ENCODE assay signal across 9 cellular contexts in the genomic region with DNA sequence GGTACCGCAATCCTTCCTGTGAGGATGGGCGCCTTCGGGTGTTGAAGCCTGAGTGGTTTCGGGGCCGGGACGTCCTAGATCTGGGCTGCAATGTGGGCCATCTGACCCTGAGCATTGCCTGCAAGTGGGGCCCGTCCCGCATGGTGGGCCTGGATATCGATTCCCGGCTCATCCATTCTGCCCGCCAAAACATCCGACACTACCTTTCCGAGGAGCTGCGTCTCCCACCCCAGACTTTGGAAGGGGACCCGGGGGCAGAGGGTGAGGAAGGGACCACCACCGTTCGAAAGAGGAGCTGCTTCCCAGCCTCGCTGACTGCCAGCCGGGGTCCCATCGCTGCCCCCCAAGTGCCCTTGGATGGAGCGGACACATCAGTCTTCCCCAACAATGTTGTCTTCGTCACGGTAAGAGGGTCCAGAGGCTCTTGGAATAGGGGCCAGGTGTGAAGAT. TPM values are rescaled to one million over a fixed set of nuclear protein-coding genes. Genes with fewer than 3 reads are reported as not detected.
A peak's percentile ranks its signal among the peaks of the same experiment; 100 is the strongest.
DNase-seq lines count a peak whose midpoint lies in the region.
"Had no signal": no experiment of that assay in that cellular context is flagged by ENCODE, and none has a peak within 500 bp of the region (broad histone marks: within the 10 kb centered on the region; RNA-seq: fewer than 3 reads in every experiment).

No MANE protein-coding gene starts in this region.

- H3K27ac ChIP-seq in iPS-20b (ENCODE audit: low read length): peak overlapping the region; percentile 93
- peak overlapping the region; percentile 100 for H3K27ac ChIP-seq in stomach smooth muscle (ENCODE audit: low read length)
- H3K27ac ChIP-seq: foreskin keratinocyte had no signal

- H3K4me1 Mint-ChIP-seq in T-helper 2 cell treated with Interferon-gamma antibody and Interleukin-4, amounts not matched to agents 5 μg/mL and 100 μg/mL, for 36 hours (ENCODE audit: low read depth): peaks cover 42% of the 10 kb centered on the region
- peaks cover 54% of the 10 kb centered on the region for H3K4me1 Mint-ChIP-seq in activated T-helper 1 cell treated with anti-CD3 and anti-CD28 coated beads, Interleukin-12 subunit alpha, Interleukin-12 subunit beta, Interleukin-2, Interleukin-4 antibody, amounts not matched to agents 30 ng/mL and 10 ng/mL and 1 ng/mL, durations not matched to agents 14 hours and 24 hours and 36 hours (ENCODE audit: low read depth)

- peaks cover 17% of the 10 kb centered on the region for H3K27me3 Mint-ChIP-seq in T-helper 2 cell treated with Interferon-gamma antibody and Interleukin-4, amounts not matched to agents 5 μg/mL and 100 μg/mL, for 36 hours (ENCODE audit: low read depth)
- peaks cover 4% of the 10 kb centered on the region for H3K27me3 Mint-ChIP-seq in activated T-helper 1 cell treated with anti-CD3 and anti-CD28 coated beads, Interleukin-12 subunit alpha, Interleukin-12 subunit beta, Interleukin-2, Interleukin-4 antibody, amounts not matched to agents 30 ng/mL and 10 ng/mL and 1 ng/mL, durations not matched to agents 14 hours and 24 hours and 36 hours (ENCODE audit: insufficient read depth)

- intact Hi-C loops in activated T-helper 1 cell treated with anti-CD3 and anti-CD28 coated beads, Interleukin-12 subunit alpha, Interleukin-12 subunit beta, Interleukin-2, Interleukin-4 antibody, amounts not matched to agents 30 ng/mL and 10 ng/mL and 1 ng/mL, durations not matched to agents 14 hours and 24 hours and 36 hours (cut with micrococcal nuclease): no loop called here

- H3K4me3 Mint-ChIP-seq in T-helper 2 cell treated with Interferon-gamma antibody and Interleukin-4, amounts not matched to agents 5 μg/mL and 100 μg/mL, for 36 hours: peak overlapping the region; percentile 94
- H3K4me3 Mint-ChIP-seq in activated T-helper 1 cell treated with anti-CD3 and anti-CD28 coated beads, Interleukin-12 subunit alpha, Interleukin-12 subunit beta, Interleukin-2, Interleukin-4 antibody, amounts not matched to agents 30 ng/mL and 10 ng/mL and 1 ng/mL, durations not matched to agents 14 hours and 24 hours and 36 hours: peak overlapping the region; percentile 92

- H3K9ac ChIP-seq in iPS-20b (ENCODE audit: low read depth, low read length) (peak overlapping the region; percentile 98; the same call in 1 of the 2 replicates), stomach smooth muscle (ENCODE audit: low read length in 2 of 2) (peak overlapping the region in 1 of 2 donors; percentile 92)

- H3K9me3 Mint-ChIP-seq in T-helper 2 cell treated with Interferon-gamma antibody and Interleukin-4, amounts not matched to agents 5 μg/mL and 100 μg/mL, for 36 hours: peaks cover 4% of the 10 kb centered on the region
- H3K9me3 Mint-ChIP-seq in activated T-helper 1 cell treated with anti-CD3 and anti-CD28 coated beads, Interleukin-12 subunit alpha, Interleukin-12 subunit beta, Interleukin-2, Interleukin-4 antibody, amounts not matched to agents 30 ng/mL and 10 ng/mL and 1 ng/mL, durations not matched to agents 14 hours and 24 hours and 36 hours: peaks cover 5% of the 10 kb centered on the region

- H3K9me3 ChIP-seq in iPS-20b (ENCODE audit: insufficient read depth, low read depth, low read length) (peaks cover 4% of the 10 kb centered on the region; the same call in 1 of the 2 replicates), stomach smooth muscle (ENCODE audit: control insufficient read depth in 2 of 2, low read length in 2 of 2) (no peaks in the 10 kb centered on the region)

- H3K36me3 ChIP-seq in iPS-20b (ENCODE audit: insufficient read depth, low read depth, low read length): peaks cover 46% of the 10 kb centered on the region
- H3K36me3 ChIP-seq in stomach smooth muscle (ENCODE audit: control insufficient read depth in 2 of 2, insufficient read depth in 2 of 2, low read length in 2 of 2): peaks cover 17 to 20% of the 10 kb centered on the region in 2 donors

- peaks cover 48% of the 10 kb centered on the region for H3K36me3 Mint-ChIP-seq in T-helper 2 cell treated with Interferon-gamma antibody and Interleukin-4, amounts not matched to agents 5 μg/mL and 100 μg/mL, for 36 hours (ENCODE audit: low read depth)
- peaks cover 29% of the 10 kb centered on the region for H3K36me3 Mint-ChIP-seq in activated T-helper 1 cell treated with anti-CD3 and anti-CD28 coated beads, Interleukin-12 subunit alpha, Interleukin-12 subunit beta, Interleukin-2, Interleukin-4 antibody, amounts not matched to agents 30 ng/mL and 10 ng/mL and 1 ng/mL, durations not matched to agents 14 hours and 24 hours and 36 hours (ENCODE audit: low read depth)

- H3K4me1 ChIP-seq in iPS-20b (ENCODE audit: insufficient read depth, low read length): peaks cover 20% of the 10 kb centered on the region; the same call in 1 of the 2 replicates
- peaks cover 50% of the 10 kb centered on the region for H3K4me1 ChIP-seq in stomach smooth muscle (ENCODE audit: control insufficient read depth, insufficient read depth, low read length)

- H3K27me3 ChIP-seq in iPS-20b (ENCODE audit: insufficient read depth, low read length) (peaks cover 10% of the 10 kb centered on the region; the same call in 1 of the 2 replicates), stomach smooth muscle (ENCODE audit: control insufficient read depth in 1 of 2, insufficient read depth in 2 of 2, low read length in 2 of 2) (no peaks in the 10 kb centered on the region)
- H3K27me3 ChIP-seq: foreskin keratinocyte had no signal

- no peak for DNase-seq in T-helper 2 cell treated with Interferon-gamma antibody and Interleukin-4, amounts not matched to agents 5 μg/mL and 100 μg/mL, for 36 hours (ENCODE audit: low spot score)
- DNase-seq in T-helper 2 cell (no peak), KG1 (lab: John Stamatoyannopoulos, UW) (no peak), GDM1 (lab: John Stamatoyannopoulos, UW) (no peak), retina (no peak)
- DNase-seq in activated T-helper 1 cell treated with anti-CD3 and anti-CD28 coated beads, Interleukin-12 subunit alpha, Interleukin-12 subunit beta, Interleukin-2, Interleukin-4 antibody, amounts not matched to agents 30 ng/mL and 10 ng/mL and 1 ng/mL, durations not matched to agents 14 hours and 24 hours and 36 hours (ENCODE audit: low spot score): no peak
- DNase-seq: foreskin keratinocyte had no signal

- H3K4me3 ChIP-seq in iPS-20b (ENCODE audit: low read length): peak overlapping the region; percentile 95; the same call in 1 of the 2 replicates
- H3K4me3 ChIP-seq in stomach smooth muscle (ENCODE audit: low read length in 2 of 2): peak overlapping the region; percentile 49 to 88

- peak overlapping the region; percentile 69 for H3K27ac Mint-ChIP-seq in T-helper 2 cell treated with Interferon-gamma antibody and Interleukin-4, amounts not matched to agents 5 μg/mL and 100 μg/mL, for 36 hours
- peak overlapping the region; percentile 40 for H3K27ac Mint-ChIP-seq in activated T-helper 1 cell treated with anti-CD3 and anti-CD28 coated beads, Interleukin-12 subunit alpha, Interleukin-12 subunit beta, Interleukin-2, Interleukin-4 antibody, amounts not matched to agents 30 ng/mL and 10 ng/mL and 1 ng/mL, durations not matched to agents 14 hours and 24 hours and 36 hours

RNA-seq across cellular contexts. Expression of a gene that starts 1.7 kb away (rescaled TPM):
- total RNA-seq in activated T-helper 1 cell treated with anti-CD3 and anti-CD28 coated beads, Interleukin-12 subunit alpha, Interleukin-12 subunit beta, Interleukin-2, Interleukin-4 antibody, amounts not matched to agents 30 ng/mL and 10 ng/mL and 1 ng/mL, durations not matched to agents 14 hours and 24 hours and 36 hours: 57.6 and 58.8 TPM in 2 replicates

RNA-seq across cellular contexts. Expression of a gene that starts 2.8 kb away (rescaled TPM):
- total RNA-seq in activated T-helper 1 cell treated with anti-CD3 and anti-CD28 coated beads, Interleukin-12 subunit alpha, Interleukin-12 subunit beta, Interleukin-2, Interleukin-4 antibody, amounts not matched to agents 30 ng/mL and 10 ng/mL and 1 ng/mL, durations not matched to agents 14 hours and 24 hours and 36 hours: 2.0 and 2.4 TPM in 2 replicates

RNA-seq across cellular contexts. Expression of a gene that starts 5.0 kb away (rescaled TPM):
- 57.6 and 58.6 TPM in 2 replicates for total RNA-seq in activated T-helper 1 cell treated with anti-CD3 and anti-CD28 coated beads, Interleukin-12 subunit alpha, Interleukin-12 subunit beta, Interleukin-2, Interleukin-4 antibody, amounts not matched to agents 30 ng/mL and 10 ng/mL and 1 ng/mL, durations not matched to agents 14 hours and 24 hours and 36 hours

RNA-seq across cellular contexts. Expression of a gene that starts 32.7 kb away (rescaled TPM):
- 2.8 and 2.9 TPM in 2 replicates for total RNA-seq in activated T-helper 1 cell treated with anti-CD3 and anti-CD28 coated beads, Interleukin-12 subunit alpha, Interleukin-12 subunit beta, Interleukin-2, Interleukin-4 antibody, amounts not matched to agents 30 ng/mL and 10 ng/mL and 1 ng/mL, durations not matched to agents 14 hours and 24 hours and 36 hours

RNA-seq across cellular contexts. Expression of a gene that starts 47.7 kb away (rescaled TPM):
- 126 and 134 TPM in 2 replicates for total RNA-seq in activated T-helper 1 cell treated with anti-CD3 and anti-CD28 coated beads, Interleukin-12 subunit alpha, Interleukin-12 subunit beta, Interleukin-2, Interleukin-4 antibody, amounts not matched to agents 30 ng/mL and 10 ng/mL and 1 ng/mL, durations not matched to agents 14 hours and 24 hours and 36 hours
